ENCODE assay signal across 8 cellular contexts in the genomic region with DNA sequence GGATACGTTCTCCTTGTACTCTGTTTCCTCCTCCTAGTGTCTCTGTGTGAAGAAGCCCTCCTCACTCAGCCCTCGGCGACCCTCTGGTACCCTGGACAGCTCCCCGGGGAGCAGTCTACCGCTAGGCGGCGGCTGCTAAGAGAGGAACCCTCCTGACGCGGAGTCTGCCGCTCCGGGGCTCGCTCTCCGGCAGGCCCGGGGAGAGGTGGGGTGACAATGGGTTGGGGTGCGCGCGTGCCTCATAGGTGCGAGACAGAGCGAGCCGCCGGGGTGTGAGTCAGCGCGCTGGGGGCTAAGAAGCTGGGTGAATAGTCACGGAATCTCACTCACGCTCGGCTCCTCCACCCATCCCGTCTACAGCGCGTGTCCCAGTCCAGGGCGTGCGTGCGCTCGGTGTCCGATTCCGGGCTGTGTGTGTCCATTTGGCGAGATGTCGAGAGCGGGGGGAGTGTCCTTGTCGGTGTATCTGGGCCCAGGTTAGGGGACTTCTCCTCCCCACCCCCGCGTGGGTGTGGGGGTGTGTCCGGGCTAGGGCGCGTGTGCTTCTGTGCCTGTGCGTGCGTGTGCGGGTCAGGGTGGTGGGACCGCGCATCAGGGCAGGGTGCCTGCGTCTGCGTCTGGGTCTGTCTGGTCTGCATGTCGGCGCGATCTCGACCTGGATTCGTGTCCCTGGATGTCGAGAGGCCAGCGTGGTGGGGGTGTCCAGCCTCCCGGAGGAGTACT. TPM values are rescaled to one million over a fixed set of nuclear protein-coding genes. Genes with fewer than 3 reads are reported as not detected.
DNase-seq lines count a peak whose midpoint lies in the region; ATAC-seq and TF ChIP-seq lines count a peak whose summit lies in the region.

No MANE protein-coding gene starts in this region.

- no peaks in the 10 kb centered on the region for H3K36me3 ChIP-seq in HUES48 (ENCODE audit: control insufficient read depth, insufficient read depth, low read length)
- no peaks in the 10 kb centered on the region for H3K36me3 ChIP-seq in adrenal gland (replicated peaks in 1 of 2)
- H3K36me3 ChIP-seq in iPS-15b (ENCODE audit: control insufficient read depth, insufficient read depth, low read length) = no peaks in the 10 kb centered on the region
- H3K36me3 ChIP-seq in smooth muscle cell (ENCODE audit: low read depth) = no peaks in the 10 kb centered on the region

- H3K27me3 ChIP-seq in HUES48 (ENCODE audit: control insufficient read depth, insufficient read depth, low read length) (peaks cover 34% of the 10 kb centered on the region), adrenal gland (peaks cover 33% of the 10 kb centered on the region), iPS-15b (ENCODE audit: control insufficient read depth, insufficient read depth, low read length) (peaks cover 34% of the 10 kb centered on the region), smooth muscle cell (ENCODE audit: low read depth) (peaks cover 74% of the 10 kb centered on the region)

- no peaks in the 10 kb centered on the region for H3K79me2 ChIP-seq in smooth muscle cell (ENCODE audit: low read depth)

- H3K9ac ChIP-seq in HUES48 (ENCODE audit: low read depth, low read length) (no peak overlapping the region), iPS-15b (ENCODE audit: low read depth, low read length) (no peak overlapping the region), smooth muscle cell (ENCODE audit: low read depth) (no peak overlapping the region)

- H3K4me3 ChIP-seq in HUES48 (ENCODE audit: low read depth, low read length) (peak overlapping the region; percentile 68), adrenal gland (peak overlapping the region in 1 of 4 donors; percentile 44), iPS-15b (ENCODE audit: low read depth, low read length) (peak overlapping the region; percentile 75), smooth muscle cell (peak overlapping the region; percentile 39)

- no peaks in the 10 kb centered on the region for H3K4me1 ChIP-seq in HUES48 (ENCODE audit: control insufficient read depth, insufficient read depth, low read length)
- no peaks in the 10 kb centered on the region for H3K4me1 ChIP-seq in adrenal gland (replicated peaks in 1 of 2)
- H3K4me1 ChIP-seq in iPS-15b (ENCODE audit: control insufficient read depth, insufficient read depth, low read length) = no peaks in the 10 kb centered on the region
- peaks cover 4% of the 10 kb centered on the region for H3K4me1 ChIP-seq in smooth muscle cell (ENCODE audit: low read depth)

- 0 to 4% (median 1%) methylated on average over 2 to 59 of the region's 59 CpGs for WGBS in adrenal gland, 4 donors
- 2% methylated on average over 59 of the region's 59 CpGs for WGBS in smooth muscle cell (ENCODE audit: low lambda C conversion rate)

- TF ChIP-seq CTCF in AG09319 (IDR thresholded peaks at IDR 0.05; ENCODE audit: low read depth, low read length) (peak; percentile 66), adrenal gland (IDR thresholded peaks at IDR 0.05) (peak; percentile 11 to 58 (median 44)), smooth muscle cell (IDR thresholded peaks at IDR 0.05; ENCODE audit: borderline replicate concordance, insufficient read depth, poor library complexity, severe bottlenecking) (peak; percentile 91)

- TF ChIP-seq POLR2A in adrenal gland (IDR thresholded peaks at IDR 0.05) = no peak

- no peak overlapping the region for H2AFZ ChIP-seq in smooth muscle cell (ENCODE audit: low read depth)

- intact Hi-C loops in adrenal gland (cut with DNase I) = no loop called here

- peak overlapping the region; percentile 85 for H3K4me2 ChIP-seq in smooth muscle cell

- ATAC-seq in HG02981 (IDR thresholded peaks at IDR 0.05; ENCODE audit: unreplicated experiment) (no peak), GM21381 (IDR thresholded peaks at IDR 0.05; ENCODE audit: unreplicated experiment) (no peak)

- H3K9me3 ChIP-seq in HUES48 (ENCODE audit: control insufficient read depth, insufficient read depth, low read length) (no peaks in the 10 kb centered on the region), adrenal gland (replicated peaks in 1 of 3) (no peaks in the 10 kb centered on the region), iPS-15b (ENCODE audit: control insufficient read depth, insufficient read depth, low read length) (no peaks in the 10 kb centered on the region), smooth muscle cell (replicated peaks; ENCODE audit: low read depth) (no peaks in the 10 kb centered on the region)

- DNase-seq in AG09319 (ENCODE audit: extremely low read depth, low read depth) (no peak), adrenal gland (peak in 6 of 7 donors; percentile 17 to 68 (median 38)), smooth muscle cell (lab: John Stamatoyannopoulos, UW; ENCODE audit: unreplicated experiment) (peak; percentile 26), NCI-H2081 (lab: John Stamatoyannopoulos, UW) (no peak)

- no peaks in the 10 kb centered on the region for H4K20me1 ChIP-seq in smooth muscle cell (ENCODE audit: low read depth)

- H3F3A ChIP-seq in smooth muscle cell (ENCODE audit: low read depth) = no peaks in the 10 kb centered on the region

- H3K27ac ChIP-seq in HUES48 (ENCODE audit: low read depth, low read length) = no peak overlapping the region
- peak overlapping the region in 1 of 5 donors; percentile 34 for H3K27ac ChIP-seq in adrenal gland
- H3K27ac ChIP-seq in smooth muscle cell (ENCODE audit: low read depth) = no peak overlapping the region

RNA-seq across cellular contexts. Expression of a gene that starts 0.6 kb away (rescaled TPM):
- total RNA-seq in adrenal gland = 1 to 10 TPM; 1.8 to 6.8 (median 3.0) TPM
- polyA plus RNA-seq in adrenal gland = 10 to 100 TPM in 1 of 3 donors, 1 to 10 TPM in 1, under 1 TPM in 1; 0.84 to 11.5 (median 2.0) TPM
- not detected in 2 replicates for total RNA-seq in smooth muscle cell
- polyA plus RNA-seq in smooth muscle cell = not detected in 2 replicates

Comparison
In these comparisons a context has a peak if more than half of its experiments do, and no peak if none do; other contexts are left out.
1. DNase-seq: peak in adrenal gland (6 of 7) and smooth muscle cell (single experiment); none in AG09319 (single experiment) and NCI-H2081 (0 of 2).
2. Peak in every context shown above with its lines, with median percentiles within 50 percentile points of each other: CTCF ChIP-seq.